In the genomic region with DNA sequence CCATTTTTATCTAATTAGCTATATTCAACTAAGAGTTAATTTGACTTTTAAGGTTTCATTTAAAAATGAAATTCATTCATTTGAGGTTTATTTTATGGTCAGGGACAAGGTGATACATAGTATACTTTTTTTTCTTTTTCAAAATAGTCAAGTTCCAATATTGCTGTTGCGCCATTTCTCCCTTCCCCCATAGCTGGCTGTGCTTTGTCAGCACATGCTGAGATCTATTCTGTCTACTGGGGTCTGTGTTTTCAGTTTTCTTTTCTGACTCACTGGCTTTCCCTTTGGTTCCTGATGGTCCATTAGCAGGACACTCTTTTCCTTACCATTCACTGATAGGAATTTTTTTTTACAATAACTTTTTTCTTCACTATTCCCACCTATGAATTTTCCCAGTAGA, we compare ENCODE assay signal across 20 cellular contexts.
"Had no signal": no experiment of that assay in that cellular context is flagged by ENCODE, and none has a peak within 500 bp of the region (broad histone marks: within the 10 kb centered on the region; RNA-seq: fewer than 3 reads in every experiment).

No MANE protein-coding gene starts in this region.

- H3K27me3 Mint-ChIP-seq: dendritic cell treated with granulocyte-macrophage colony-stimulating factor and Interleukin-4, amounts not matched to agents 40 ng/mL and 50 ng/mL, for 4 days; effector memory CD8-positive, alpha-beta T cell; memory B cell; stimulated activated memory B cell treated with anti-CD40 and anti-IgM and Interleukin-4, amounts not matched to agents 10 μg/mL and 1 μg/mL and 100 μg/mL, for 72 hours; stimulated activated naive CD8-positive, alpha-beta T cell treated with anti-CD3 and anti-CD28 coated beads, Interleukin-15, Interleukin-2, amounts not matched to agents 100 ng/mL and 50 ng/mL, for 24 hours had no signal

- H3K4me3 Mint-ChIP-seq: dendritic cell treated with granulocyte-macrophage colony-stimulating factor and Interleukin-4, amounts not matched to agents 40 ng/mL and 50 ng/mL, for 4 days; effector memory CD8-positive, alpha-beta T cell; immature natural killer cell; memory B cell; mesothelial cell of epicardium; natural killer cell; stimulated activated memory B cell treated with anti-CD40 and anti-IgM and Interleukin-4, amounts not matched to agents 10 μg/mL and 1 μg/mL and 100 μg/mL, for 72 hours; stimulated activated naive CD8-positive, alpha-beta T cell treated with anti-CD3 and anti-CD28 coated beads, Interleukin-15, Interleukin-2, amounts not matched to agents 100 ng/mL and 50 ng/mL, for 24 hours had no signal

- H3K9me3 ChIP-seq: esophagus muscularis mucosa, gastrocnemius medialis, lower lobe of right lung, psoas muscle, right lobe of liver had no signal

- ATAC-seq: effector memory CD8-positive, alpha-beta T cell; gastrocnemius medialis; left cardiac atrium; lower lobe of right lung; natural killer cell; psoas muscle; right lobe of liver; stimulated activated memory B cell treated with anti-CD40 and anti-IgM and Interleukin-4, amounts not matched to agents 10 μg/mL and 1 μg/mL and 100 μg/mL, for 72 hours had no signal

- H3K27ac Mint-ChIP-seq: dendritic cell treated with granulocyte-macrophage colony-stimulating factor and Interleukin-4, amounts not matched to agents 40 ng/mL and 50 ng/mL, for 4 days; effector memory CD8-positive, alpha-beta T cell; immature natural killer cell; memory B cell; mesothelial cell of epicardium; natural killer cell; stimulated activated memory B cell treated with anti-CD40 and anti-IgM and Interleukin-4, amounts not matched to agents 10 μg/mL and 1 μg/mL and 100 μg/mL, for 72 hours; stimulated activated naive CD8-positive, alpha-beta T cell treated with anti-CD3 and anti-CD28 coated beads, Interleukin-15, Interleukin-2, amounts not matched to agents 100 ng/mL and 50 ng/mL, for 24 hours had no signal

- H3K36me3 Mint-ChIP-seq: immature natural killer cell; memory B cell; mesothelial cell of epicardium; natural killer cell; stimulated activated memory B cell treated with anti-CD40 and anti-IgM and Interleukin-4, amounts not matched to agents 10 μg/mL and 1 μg/mL and 100 μg/mL, for 72 hours had no signal

- H3K4me1 Mint-ChIP-seq: immature natural killer cell; memory B cell; mesothelial cell of epicardium; natural killer cell; stimulated activated memory B cell treated with anti-CD40 and anti-IgM and Interleukin-4, amounts not matched to agents 10 μg/mL and 1 μg/mL and 100 μg/mL, for 72 hours had no signal

- H3K36me3 ChIP-seq: esophagus muscularis mucosa, gastrocnemius medialis, left ventricle myocardium inferior, lower lobe of right lung, right lobe of liver, tibial nerve had no signal

- H3K27me3 ChIP-seq: esophagus muscularis mucosa, gastrocnemius medialis, right lobe of liver, tibial nerve had no signal

- H3K4me1 ChIP-seq: esophagus muscularis mucosa, gastrocnemius medialis, left ventricle myocardium inferior, lower lobe of right lung, psoas muscle, right lobe of liver, tibial nerve had no signal

- H3K4me3 ChIP-seq: esophagus muscularis mucosa, gastrocnemius medialis, left ventricle myocardium inferior, lower lobe of right lung, psoas muscle, right lobe of liver, tibial nerve had no signal

- DNase-seq: effector memory CD8-positive, alpha-beta T cell; gastrocnemius medialis; immature natural killer cell; kidney; left cardiac atrium; left ventricle myocardium inferior; lower lobe of right lung; natural killer cell; psoas muscle; retina; right lobe of liver; stimulated activated CD4-positive, alpha-beta T cell treated with anti-CD3 and anti-CD28 coated beads, Interleukin-4, amount 100 ng/mL, for 1 hour had no signal

- H3K27ac ChIP-seq: epithelial cell of prostate, esophagus muscularis mucosa, gastrocnemius medialis, left ventricle myocardium inferior, lower lobe of right lung, psoas muscle, right lobe of liver, tibial nerve had no signal
